8 cellular contexts compared by ENCODE assay signal in the genomic region with DNA sequence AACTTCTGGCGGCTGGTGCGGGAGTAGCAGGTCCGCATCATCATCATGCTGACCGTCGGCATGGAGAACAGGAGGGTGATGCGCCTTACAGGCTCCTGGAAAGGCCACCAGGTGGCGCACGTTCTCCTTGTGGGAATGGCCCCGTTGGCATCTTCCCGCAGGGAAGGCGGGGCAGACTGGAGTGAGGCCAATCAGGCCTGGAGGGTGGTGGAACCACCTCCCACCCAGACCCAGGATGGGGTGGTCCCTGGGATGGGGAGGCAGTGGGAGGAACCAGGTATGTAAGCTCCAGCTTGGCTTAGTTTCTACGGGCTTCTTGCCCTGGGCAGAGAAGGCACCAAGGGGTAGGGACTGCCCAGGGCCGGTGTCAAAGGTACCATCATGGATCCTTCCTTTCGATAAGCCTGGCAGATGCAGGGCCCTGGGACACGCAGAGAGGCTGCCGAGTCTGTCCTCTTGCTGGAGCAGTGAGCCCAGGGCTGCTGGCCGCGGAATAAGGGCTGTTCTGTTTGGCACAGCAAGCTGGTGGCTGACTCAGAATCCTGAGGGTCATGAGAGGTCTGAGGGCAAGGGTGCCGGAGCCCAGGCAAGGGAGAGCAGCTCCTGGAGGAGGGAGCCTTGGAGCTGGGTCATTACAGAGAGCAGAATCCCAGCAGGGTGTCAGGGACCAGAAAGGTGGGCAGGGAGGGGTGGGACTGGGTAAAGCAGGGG. TPM values are rescaled to one million over a fixed set of nuclear protein-coding genes. Genes with fewer than 3 reads are reported as not detected.
A peak's percentile ranks its signal among the peaks of the same experiment; 100 is the strongest.
DNase-seq lines count a peak whose midpoint lies in the region; ATAC-seq and TF ChIP-seq lines count a peak whose summit lies in the region.

No MANE protein-coding gene starts in this region.

- no peak overlapping the region for H3K27ac ChIP-seq in CD4-positive, alpha-beta T cell (ENCODE audit: low read depth, low read length)

- H3K27ac Mint-ChIP-seq in CD4-positive, alpha-beta T cell: no peak overlapping the region

- no peaks in the 10 kb centered on the region for H3K9me3 ChIP-seq in CD4-positive, alpha-beta T cell (ENCODE audit: control insufficient read depth, low read length)

- H3K4me3 Mint-ChIP-seq in CD4-positive, alpha-beta T cell: no peak overlapping the region

- no peak overlapping the region for H3K4me3 ChIP-seq in HFF-Myc (replicated peaks; ENCODE audit: low read depth, low read length)

- peak; percentile 84 for TF ChIP-seq CTCF in CD4-positive, alpha-beta T cell (IDR thresholded peaks at IDR 0.05)
- peak; percentile 90 for TF ChIP-seq CTCF in HFF-Myc (IDR thresholded peaks at IDR 0.05; ENCODE audit: low read depth, low read length, missing control alignments)

- no peaks in the 10 kb centered on the region for H3K9me3 Mint-ChIP-seq in CD4-positive, alpha-beta T cell

- DNase-seq in CD4-positive, alpha-beta T cell: peak; percentile 46 to 72 (median 53)
- DNase-seq in HFF-Myc (ENCODE audit: extremely low read depth, low read depth): peak; percentile 63
- DNase-seq in NCI-H226: peak; percentile 85
- DNase-seq in activated CD4-positive, CD25-positive, alpha-beta regulatory T cell treated with anti-CD3 and anti-CD28 coated beads, Interleukin-2, amount 50 U/mL, for 72 hours: peak; percentile 76
- DNase-seq in cerebellum (ENCODE audit: low spot score): peak; percentile 79
- peak; percentile 88 for DNase-seq in kidney tubule cell (ENCODE audit: low spot score)
- DNase-seq in stimulated activated CD4-positive, alpha-beta T cell treated with anti-CD3 and anti-CD28 coated beads, Interleukin-2, amount 100 ng/mL, for 24 hours: peak; percentile 81 to 86

- peaks cover 14% of the 10 kb centered on the region for H3K4me1 Mint-ChIP-seq in CD4-positive, alpha-beta T cell (ENCODE audit: low read depth)

- CTCF ChIA-PET in CD4-positive, alpha-beta T cell (lab: Charles Lee): interaction anchor here (1.0 to 1.2 kb wide), 2 partner anchors 12 to 30 kb away, joined by 3 read pairs; no protein-coding TSS in a partner anchor

- H3K36me3 Mint-ChIP-seq in CD4-positive, alpha-beta T cell (ENCODE audit: low read depth): no peaks in the 10 kb centered on the region

- H3K27me3 Mint-ChIP-seq in CD4-positive, alpha-beta T cell: no peaks in the 10 kb centered on the region

- no peaks in the 10 kb centered on the region for H3K27me3 ChIP-seq in CD4-positive, alpha-beta T cell (ENCODE audit: control insufficient read depth, insufficient read depth, low read length)

- intact Hi-C loops in CD4-positive, alpha-beta T cell (cut with DNase I, micrococcal nuclease): loop anchor here in 1 of 2 experiments (2.0 kb wide), 1 partner anchor 130 kb away; no protein-coding TSS in a partner anchor

- POLR2A ChIA-PET in CD4-positive, alpha-beta T cell (lab: Charles Lee): interaction anchor here (0.6 kb wide), 1 partner anchor 13 kb away, joined by 3 read pairs; no protein-coding TSS in a partner anchor

- peak; percentile 58 for ATAC-seq in CD4-positive, alpha-beta T cell (ENCODE audit: poor library complexity)
- no peak for ATAC-seq in HG03457 (IDR thresholded peaks at IDR 0.05; ENCODE audit: unreplicated experiment)

RNA-seq across cellular contexts. Expression of a gene that starts 8.7 kb away (rescaled TPM):
- under 1 TPM; 0.19 to 0.45 TPM for total RNA-seq in CD4-positive, alpha-beta T cell
- 2.9 TPM for total RNA-seq in cerebellum

RNA-seq across cellular contexts. Expression of a gene that starts 24.5 kb away (rescaled TPM):
- total RNA-seq in CD4-positive, alpha-beta T cell: 100 to 1,000 TPM; 144 to 145 TPM
- total RNA-seq in cerebellum: 0.09 TPM

RNA-seq across cellular contexts. Expression of a gene that starts 40.4 kb away (rescaled TPM):
- 10 to 100 TPM; 73.5 to 73.8 TPM for total RNA-seq in CD4-positive, alpha-beta T cell
- total RNA-seq in cerebellum: 35.8 TPM

Comparison
In these comparisons a context has a peak if more than half of its experiments do, and no peak if none do; other contexts are left out.
1. RNA of a gene that starts 24.5 kb away (total RNA-seq): 144 to 145 TPM in CD4-positive, alpha-beta T cell; 0.09 TPM in cerebellum (single experiment); every median in the first group is over 100 times any median in the second.
2. Peak in every context shown above with its lines, with median percentiles within 50 percentile points of each other: DNase-seq.